Comparison of ENCODE assay signal across 15 cellular contexts in the genomic region with DNA sequence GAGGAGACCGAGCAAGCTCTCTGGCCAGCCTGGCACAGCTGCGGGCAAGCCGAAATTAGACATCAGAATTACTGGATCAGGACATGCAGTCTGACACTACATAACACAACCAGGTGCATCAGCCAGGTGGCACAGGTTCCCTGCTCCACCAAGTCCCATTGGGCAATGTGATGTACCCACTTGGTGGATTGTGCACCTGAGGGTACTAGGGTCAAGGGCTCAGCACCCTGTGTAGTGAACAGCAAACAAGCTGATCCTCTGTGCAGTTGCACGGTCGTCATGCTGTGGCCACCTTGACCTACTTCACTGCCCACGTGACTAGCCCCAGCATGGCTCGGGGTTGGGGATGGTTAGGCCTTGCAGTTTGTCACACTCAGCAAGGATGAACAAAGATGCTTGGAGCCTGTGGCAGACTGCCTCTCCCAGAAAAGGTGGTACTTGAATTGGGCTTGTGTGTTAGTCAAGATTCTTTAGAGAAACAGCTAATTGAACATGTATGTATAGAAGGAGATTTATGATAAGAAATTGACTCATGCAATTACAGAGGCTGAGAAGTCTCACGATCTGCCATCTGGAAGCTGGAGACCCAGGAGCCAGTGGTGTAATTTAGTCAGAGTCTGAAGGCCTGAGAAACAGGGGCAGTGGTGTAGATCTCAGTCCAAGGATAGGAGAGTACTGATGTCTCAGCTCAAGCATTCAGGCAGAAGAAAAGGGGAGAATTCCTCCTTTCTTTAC.
DNase-seq lines count a peak whose midpoint lies in the region; ATAC-seq, FAIRE-seq and TF ChIP-seq lines count a peak whose summit lies in the region.
"Had no signal": no experiment of that assay in that cellular context is flagged by ENCODE, and none has a peak within 500 bp of the region (broad histone marks: within the 10 kb centered on the region; RNA-seq: fewer than 3 reads in every experiment).

No MANE protein-coding gene starts in this region.

- peaks cover 31% of the 10 kb centered on the region for H3K36me3 Mint-ChIP-seq in neural progenitor cell
- H3K36me3 Mint-ChIP-seq: CD4-positive, CD25-positive, alpha-beta regulatory T cell had no signal

- TF ChIP-seq POLR2A in HCT116 (IDR thresholded peaks at IDR 0.05; ENCODE audit: borderline replicate concordance, extremely low read depth, insufficient read depth, insufficient read length) (no peak), K562 (conservative IDR thresholded peaks at IDR 0.05) (no peak)

- H3K4me2 ChIP-seq in HCT116 (ENCODE audit: low read length) (peak overlapping the region; percentile 36), K562 (ENCODE audit: insufficient read depth, low read length) (no peak overlapping the region), neural progenitor cell (peak overlapping the region; percentile 33)

- peaks cover 20% of the 10 kb centered on the region for H3F3A ChIP-seq in neural progenitor cell (ENCODE audit: low read depth)

- BruUV-seq in HCT116 (replicated peaks; lab: Mats Ljungman, UMichigan) (no TSS peak), K562 (replicated peaks; lab: Mats Ljungman, UMichigan) (no TSS peak)

- no peak overlapping the region for H2AFZ ChIP-seq in HCT116 (ENCODE audit: low read depth, low read length, poor library complexity, severe bottlenecking)
- no peak overlapping the region for H2AFZ ChIP-seq in K562 (ENCODE audit: low read depth, low read length)
- no peak overlapping the region for H2AFZ ChIP-seq in neural progenitor cell (replicated peaks)

- no peak for ATAC-seq in HCT116
- no peak for ATAC-seq in K562
- no peak for ATAC-seq in HG02610 (IDR thresholded peaks at IDR 0.05; ENCODE audit: unreplicated experiment)

- no peak for TF ChIP-seq EP300 in K562 (IDR thresholded peaks at IDR 0.05; ENCODE audit: low read length)

- H3K4me1 ChIP-seq in HCT116 (ENCODE audit: control insufficient read depth in 1 of 2, insufficient read depth in 2 of 2, low read length in 2 of 2): peaks cover 0 to 15% of the 10 kb centered on the region in 2 experiments; a peak in 2 of 4 replicates
- peaks cover 0 to 14% of the 10 kb centered on the region in 2 experiments; a peak in 3 of 5 replicates for H3K4me1 ChIP-seq in K562 (replicated peaks in 1 of 2; ENCODE audit: control insufficient read depth in 2 of 2, insufficient read depth in 2 of 2, low read length in 2 of 2)
- H3K4me1 ChIP-seq in neural progenitor cell: peaks cover 50% of the 10 kb centered on the region

- CTCF ChIA-PET in HCT116 (lab: Charles Lee): no interaction called here
- CTCF ChIA-PET in K562 (lab: Yijun Ruan, JAX; ENCODE audit: low intra/inter-chr PET ratio): no interaction called here

- in situ Hi-C loops in K562 (cut with MboI): no loop called here

- H3K9me3 Mint-ChIP-seq in neural progenitor cell: peaks cover 3% of the 10 kb centered on the region

- peak; percentile 52 for DNase-seq in DMS79 treated with DMSO at 0.1 percent for 48 hours (lab: John Stamatoyannopoulos, UW)
- DNase-seq in HCT116 (ENCODE audit: low read depth, low spot score): no peak
- DNase-seq in K562 (ENCODE audit: extremely low read depth in 1 of 4, low spot score in 3 of 4): no peak
- peak; percentile 18 for DNase-seq in neural progenitor cell (ENCODE audit: low spot score)
- no peak for DNase-seq in MG63
- no peak for DNase-seq in NCI-H526 treated with DMSO at 0.1 percent for 48 hours (lab: John Stamatoyannopoulos, UW)
- DNase-seq in RCC 7860 (ENCODE audit: low spot score): no peak
- DNase-seq: AML-193, H7, NCI-H146, NCI-H226, NCI-H526, OCI-M1 had no signal

- 27% methylated on average over 8 of the region's 8 CpGs for whole genome bisulfite sequencing in K562 (ENCODE audit: insufficient coverage, low coverage, missing lambda C conversion rate)

- H4K20me1 ChIP-seq in HCT116 (ENCODE audit: insufficient read depth): no peaks in the 10 kb centered on the region
- H4K20me1 ChIP-seq in K562 (replicated peaks; ENCODE audit: control insufficient read depth, insufficient read depth, low read length): no peaks in the 10 kb centered on the region
- no peaks in the 10 kb centered on the region for H4K20me1 ChIP-seq in neural progenitor cell (ENCODE audit: low read depth)

- H3K27me3 ChIP-seq in HCT116 (ENCODE audit: insufficient read depth, low read length) (no peaks in the 10 kb centered on the region), K562 (ENCODE audit: control insufficient read depth in 2 of 2, insufficient read depth in 2 of 2, low read length in 2 of 2) (no peaks in the 10 kb centered on the region), neural progenitor cell (no peaks in the 10 kb centered on the region), MG63 (no peaks in the 10 kb centered on the region)

- intact Hi-C loops in HCT116 (cut with micrococcal nuclease): no loop called here
- intact Hi-C loops in K562 (cut with micrococcal nuclease): no loop called here

- H3K9ac ChIP-seq in HCT116 (ENCODE audit: low read length) (no peak overlapping the region), K562 (ENCODE audit: insufficient read depth in 1 of 2, low read depth in 2 of 2, low read length in 2 of 2) (no peak overlapping the region), neural progenitor cell (no peak overlapping the region)

- peaks cover 54% of the 10 kb centered on the region for H3K4me1 Mint-ChIP-seq in neural progenitor cell

- TF ChIP-seq CTCF in HCT116 (IDR thresholded peaks at IDR 0.05 in 2 of 3, conservative IDR thresholded peaks at IDR 0.05 in 1 of 3; ENCODE audit: borderline replicate concordance in 1 of 3, insufficient read depth in 1 of 3, low read depth in 2 of 3, low read length in 2 of 3) (no peak), K562 (IDR thresholded peaks at IDR 0.05 in 2 of 3, conservative IDR thresholded peaks at IDR 0.05 in 1 of 3; ENCODE audit: insufficient read depth in 2 of 3, low read depth in 1 of 3, low read length in 3 of 3) (no peak), neural progenitor cell (IDR thresholded peaks at IDR 0.05) (no peak)

- no peak overlapping the region for H3K4me3 Mint-ChIP-seq in neural progenitor cell

- H3K27ac ChIP-seq in HCT116 (ENCODE audit: low read depth, low read length) (no peak overlapping the region), K562 (ENCODE audit: extremely low read depth, low read depth, low read length) (no peak overlapping the region), neural progenitor cell (no peak overlapping the region)

- no peaks in the 10 kb centered on the region for H3K9me2 ChIP-seq in HCT116 (ENCODE audit: insufficient read depth)

- RAD21 ChIA-PET in HCT116 (lab: Charles Lee; ENCODE audit: low non-redundant PET in 1 of 2, low total read pairs in 2 of 2, uncharacterized antibody in 2 of 2, unreplicated experiment in 2 of 2): no interaction called here

- POLR2A ChIA-PET in HCT116 (lab: Charles Lee) (no interaction called here), K562 (lab: Yijun Ruan, JAX) (interaction anchor here (0.6 kb wide), 1 partner anchor 11 kb away, joined by 3 read pairs; no protein-coding TSS in a partner anchor)

- peaks cover 4% of the 10 kb centered on the region for H3K27me3 Mint-ChIP-seq in neural progenitor cell (ENCODE audit: insufficient read depth, low read depth)

- FAIRE-seq in K562 (lab: Jason Lieb, UNC) (no peak), RCC 7860 (lab: Jason Lieb, UNC) (no peak)

- no peak overlapping the region for H3K4me3 ChIP-seq in HCT116 (replicated peaks in 1 of 2; ENCODE audit: low read depth in 1 of 2, low read length in 2 of 2)
- no peak overlapping the region for H3K4me3 ChIP-seq in K562
- H3K4me3 ChIP-seq in neural progenitor cell: no peak overlapping the region
- no peak overlapping the region for H3K4me3 ChIP-seq in MG63

- H3K9me3 ChIP-seq in HCT116 (ENCODE audit: control insufficient read depth in 1 of 2, insufficient read depth in 1 of 2, low read depth in 1 of 2, low read length in 2 of 2) (no peaks in the 10 kb centered on the region), K562 (replicated peaks; ENCODE audit: control insufficient read depth, insufficient read depth, low read depth, low read length) (no peaks in the 10 kb centered on the region), neural progenitor cell (ENCODE audit: low read depth) (no peaks in the 10 kb centered on the region), MG63 (no peaks in the 10 kb centered on the region)

- H3K79me2 ChIP-seq in HCT116 (ENCODE audit: insufficient read depth, low read length) (no peaks in the 10 kb centered on the region), K562 (ENCODE audit: control insufficient read depth, insufficient read depth, low read length) (no peaks in the 10 kb centered on the region), neural progenitor cell (ENCODE audit: low read depth) (no peaks in the 10 kb centered on the region)

- H3K9me1 ChIP-seq in K562 (ENCODE audit: control insufficient read depth, insufficient read depth, low read length): no peaks in the 10 kb centered on the region

- no peak for TF ChIP-seq RAD21 in HCT116 (IDR thresholded peaks at IDR 0.05; ENCODE audit: low read depth)
- no peak for TF ChIP-seq RAD21 in K562 (CRISPR knock-in tag; conservative IDR thresholded peaks at IDR 0.05 in 1 of 2, IDR thresholded peaks at IDR 0.05 in 1 of 2)

- H3K27ac Mint-ChIP-seq in neural progenitor cell: peak overlapping the region; percentile 48

- no peaks in the 10 kb centered on the region for H3K36me3 ChIP-seq in HCT116 (ENCODE audit: control insufficient read depth in 1 of 2, insufficient read depth in 2 of 2, low read length in 2 of 2)
- no peaks in the 10 kb centered on the region for H3K36me3 ChIP-seq in K562 (ENCODE audit: control insufficient read depth, insufficient read depth, low read length)
- no peaks in the 10 kb centered on the region for H3K36me3 ChIP-seq in neural progenitor cell
- H3K36me3 ChIP-seq in MG63: no peaks in the 10 kb centered on the region

TF ChIP-seq in K562, 482 proteins besides CTCF, POLR2A, EP300 and RAD21 (continues in another document):
- TF ChIP-seq CC2D1A (IDR thresholded peaks at IDR 0.05) (no peak), SMARCC2 (IDR thresholded peaks at IDR 0.05; ENCODE audit: low read depth) (no peak), BACH1 (tag; IDR thresholded peaks at IDR 0.05) (no peak), ZNF121 (CRISPR knock-in tag; conservative IDR thresholded peaks at IDR 0.05) (no peak), ZZZ3 (IDR thresholded peaks at IDR 0.05) (no peak), PPARD (CRISPR knock-in tag; IDR thresholded peaks at IDR 0.05) (no peak)

Comparison
In these comparisons a context has a peak if more than half of its experiments do, and no peak if none do; other contexts are left out.
1. DNase-seq: peak in DMS79 treated with DMSO at 0.1 percent for 48 hours (single experiment) and neural progenitor cell (single experiment); none in HCT116 (single experiment), K562 (0 of 4), MG63 (single experiment), NCI-H526 treated with DMSO at 0.1 percent for 48 hours (single experiment) and RCC 7860 (single experiment).